In genomic region chr4:174538123-174538875, GRCh38 we compare ENCODE assay signal across 11 cellular contexts.
DNase-seq lines count a peak whose midpoint lies in the region; ATAC-seq lines count a peak whose summit lies in the region.
"Had no signal": no experiment of that assay in that cellular context is flagged by ENCODE, and none has a peak within 500 bp of the region (broad histone marks: within the 10 kb centered on the region; RNA-seq: fewer than 3 reads in every experiment).

No MANE protein-coding gene starts in this region.

- DNase-seq in COLO668 (lab: John Stamatoyannopoulos, UW; ENCODE audit: unreplicated experiment) (peak; percentile 14), SHP77 treated with DMSO at 0.1 percent for 48 hours (lab: John Stamatoyannopoulos, UW) (peak; percentile 28), NAMALWA (ENCODE audit: low spot score) (no peak), NCI-H1105 (lab: John Stamatoyannopoulos, UW) (no peak), caudate nucleus (lab: John Stamatoyannopoulos, UW) (no peak), NCI-H774 (lab: John Stamatoyannopoulos, UW) (no peak)
- DNase-seq: DND-41; naive thymus-derived CD8-positive, alpha-beta T cell; NCI-H1694 treated with DMSO at 0.1 percent for 48 hours had no signal

- H3K27ac ChIP-seq in caudate nucleus (ENCODE audit: low read depth, low read length): no peak overlapping the region

- ATAC-seq in GM19043 (IDR thresholded peaks at IDR 0.05; ENCODE audit: low read depth, unreplicated experiment): peak; percentile 98
- ATAC-seq in HG02973 (IDR thresholded peaks at IDR 0.05; ENCODE audit: unreplicated experiment): peak; percentile 99
- ATAC-seq: naive thymus-derived CD8-positive, alpha-beta T cell had no signal

Comparison
In these comparisons a context has a peak if more than half of its experiments do, and no peak if none do; other contexts are left out.
1. DNase-seq: peak in COLO668 (single experiment) and SHP77 treated with DMSO at 0.1 percent for 48 hours (single experiment); none in NAMALWA (single experiment), NCI-H1105 (single experiment), caudate nucleus (0 of 61) and NCI-H774 (single experiment).